Comparison of ENCODE assay signal across 2 cellular contexts in genomic region chr1:224338150-224338838, GRCh38.
TF ChIP-seq lines count a peak whose summit lies in the region.

No MANE protein-coding gene starts in this region.

TF ChIP-seq in GM23338, 12 proteins besides CTCF, POLR2A, EP300 and RAD21:
- no peak for TF ChIP-seq JUNB (IDR thresholded peaks at IDR 0.05; ENCODE audit: unreplicated experiment)
- TF ChIP-seq ZNF331 (CRISPR knock-in tag; IDR thresholded peaks at IDR 0.05; ENCODE audit: low read depth), result no peak
- TF ChIP-seq ZNF462 (CRISPR knock-in tag; IDR thresholded peaks at IDR 0.05), result no peak
- TF ChIP-seq CREB1 (CRISPR knock-in tag; IDR thresholded peaks at IDR 0.05; ENCODE audit: low read depth), result no peak
- TF ChIP-seq ETS1 (IDR thresholded peaks at IDR 0.05), result no peak
- TF ChIP-seq REST (IDR thresholded peaks at IDR 0.05; ENCODE audit: unreplicated experiment), result no peak
- no peak for TF ChIP-seq EZH2phosphoT487 (IDR thresholded peaks at IDR 0.05; ENCODE audit: unreplicated experiment)

TF ChIP-seq in H1, 55 proteins besides CTCF, POLR2A, EP300 and RAD21:
- TF ChIP-seq SP4 (IDR thresholded peaks at IDR 0.05; ENCODE audit: low read length) (no peak), HDAC6 (IDR thresholded peaks at IDR 0.05; ENCODE audit: low read depth, low read length) (no peak), CHD7 (IDR thresholded peaks at IDR 0.05; ENCODE audit: insufficient replicate concordance, low read length) (no peak), HDAC2 (IDR thresholded peaks at IDR 0.05; ENCODE audit: borderline replicate concordance in 1 of 2, low read depth in 2 of 2, low read length in 2 of 2) (no peak), CHD1 (IDR thresholded peaks at IDR 0.05; ENCODE audit: low read depth, low read length) (no peak)
